ENCODE assay signal across 12 cellular contexts in genomic region chr5:179167871-179168451, GRCh38.
DNase-seq lines count a peak whose midpoint lies in the region; ATAC-seq and TF ChIP-seq lines count a peak whose summit lies in the region.
"Had no signal": no experiment of that assay in that cellular context is flagged by ENCODE, and none has a peak within 500 bp of the region (broad histone marks: within the 10 kb centered on the region; RNA-seq: fewer than 3 reads in every experiment).

No MANE protein-coding gene starts in this region.

- no peak for TF ChIP-seq POLR2A in uterus (IDR thresholded peaks at IDR 0.05)

- H3K4me1 Mint-ChIP-seq in central memory CD8-positive, alpha-beta T cell: no peaks in the 10 kb centered on the region

- H3K27me3 ChIP-seq in heart right ventricle: peaks cover 0 to 26% (median 15%) of the 10 kb centered on the region in 7 donors
- H3K27me3 ChIP-seq in uterus: no peaks in the 10 kb centered on the region
- H3K27me3 ChIP-seq: esophagus muscularis mucosa had no signal

- peak; percentile 59 for DNase-seq in cardiac septum (ENCODE audit: low spot score)
- no peak for DNase-seq in heart right ventricle
- no peak for DNase-seq in central memory CD8-positive, alpha-beta T cell (ENCODE audit: low spot score in 2 of 2)
- DNase-seq in myocyte (ENCODE audit: low read depth): peak; percentile 48
- DNase-seq in uterus: no peak
- no peak for DNase-seq in EL
- DNase-seq in DMS79 treated with DMSO at 0.1 percent for 48 hours (lab: John Stamatoyannopoulos, UW): no peak
- DNase-seq: Calu3; stimulated activated CD4-positive, alpha-beta T cell treated with anti-CD3 and anti-CD28 coated beads, Interleukin-4, amount 100 ng/mL, for 24 hours had no signal

- H3K4me1 ChIP-seq in heart right ventricle (peaks cover 0 to 12% (median 7%) of the 10 kb centered on the region in 9 donors), uterus (no peaks in the 10 kb centered on the region)

- peak overlapping the region; percentile 18 for H3K4me3 Mint-ChIP-seq in central memory CD8-positive, alpha-beta T cell

- H3K27ac ChIP-seq in heart right ventricle: no peak overlapping the region
- H3K27ac ChIP-seq in uterus: peak overlapping the region; percentile 33 to 43
- H3K27ac ChIP-seq: esophagus muscularis mucosa, RWPE1 had no signal

- ATAC-seq in heart right ventricle (no peak), HG02798 (IDR thresholded peaks at IDR 0.05; ENCODE audit: poor library complexity, unreplicated experiment) (no peak)
- no peak for ATAC-seq in central memory CD8-positive, alpha-beta T cell (replicated peaks; ENCODE audit: extremely low read depth, poor library complexity, severe bottlenecking)

- TF ChIP-seq CTCF in heart right ventricle (IDR thresholded peaks at IDR 0.05): no peak
- no peak for TF ChIP-seq CTCF in uterus (IDR thresholded peaks at IDR 0.05)

- H3K36me3 ChIP-seq in heart right ventricle (peaks cover 0 to 3% (median 0%) of the 10 kb centered on the region in 9 donors), uterus (no peaks in the 10 kb centered on the region)
- H3K36me3 ChIP-seq: esophagus muscularis mucosa had no signal

- WGBS in heart right ventricle, 2 donors: 85 to 86% methylated on average over 12 of the region's 12 CpGs

- H3K9me3 ChIP-seq in heart right ventricle (no peaks in the 10 kb centered on the region), uterus (no peaks in the 10 kb centered on the region)
- H3K9me3 ChIP-seq: esophagus muscularis mucosa had no signal

- peaks cover 3% of the 10 kb centered on the region for H3K36me3 Mint-ChIP-seq in central memory CD8-positive, alpha-beta T cell (ENCODE audit: insufficient read depth)

- H3K9me3 Mint-ChIP-seq in central memory CD8-positive, alpha-beta T cell: no peaks in the 10 kb centered on the region

- peaks cover 6% of the 10 kb centered on the region for H3K27me3 Mint-ChIP-seq in central memory CD8-positive, alpha-beta T cell

- intact Hi-C loops in cardiac septum (cut with DNase I): loop anchor here (2.0 kb wide), 1 partner anchor 177 kb away; the partner anchor contains the start of gene ADAMTS2
- intact Hi-C loops in heart right ventricle (cut with DNase I): loop anchor here (1.0 to 10.0 kb wide), 8 partner anchors 174 to 327 kb away; partner anchors contain the start of gene ADAMTS2 (in 6 of the 10)
- intact Hi-C loops in uterus (cut with DNase I; ENCODE audit: low total_unique reads): loop anchor here (5.0 kb wide), 2 partner anchors 174 to 324 kb away; no protein-coding TSS in a partner anchor

- peak overlapping the region in 1 of 10 donors; percentile 48 for H3K4me3 ChIP-seq in heart right ventricle
- no peak overlapping the region for H3K4me3 ChIP-seq in uterus

- no peak overlapping the region for H3K27ac Mint-ChIP-seq in central memory CD8-positive, alpha-beta T cell (ENCODE audit: low read depth)

Comparison
In these comparisons a context has a peak if more than half of its experiments do, and no peak if none do; other contexts are left out.
1. DNase-seq: peak in cardiac septum (single experiment) and myocyte (single experiment); none in heart right ventricle (0 of 2), central memory CD8-positive, alpha-beta T cell (0 of 2), uterus (0 of 2), EL (single experiment) and DMS79 treated with DMSO at 0.1 percent for 48 hours (single experiment).
2. H3K27ac ChIP-seq: peak in uterus (2 of 2); none in heart right ventricle (0 of 10).